ENCODE assay signal across 32 cellular contexts in the genomic region with DNA sequence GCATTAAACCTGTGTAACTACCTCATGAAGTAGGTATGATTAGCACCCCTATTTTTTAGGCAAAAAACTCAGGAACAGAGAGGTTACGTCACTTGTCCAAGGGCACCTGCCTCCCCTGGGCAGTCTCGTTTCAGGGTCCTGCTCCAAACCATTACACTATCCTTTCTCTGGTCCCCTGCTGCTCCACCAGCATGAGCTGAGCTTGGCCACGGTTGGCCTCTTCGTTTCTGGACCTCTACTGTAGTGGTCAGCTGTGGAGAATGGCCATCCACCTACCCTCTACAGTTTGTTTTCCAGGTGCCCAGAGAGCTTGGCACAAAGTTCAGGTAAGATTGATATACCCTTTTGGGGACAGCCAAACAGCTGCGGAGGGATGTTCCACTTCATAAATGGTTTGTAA. TPM values are rescaled to one million over a fixed set of nuclear protein-coding genes. Genes with fewer than 3 reads are reported as not detected.
"Had no signal": no experiment of that assay in that cellular context is flagged by ENCODE, and none has a peak within 500 bp of the region (broad histone marks: within the 10 kb centered on the region; RNA-seq: fewer than 3 reads in every experiment).

No MANE protein-coding gene starts in this region.

- H3K36me3 ChIP-seq: esophagus muscularis mucosa, gastroesophageal sphincter, heart left ventricle, ovary, spleen, tibial artery had no signal

- ATAC-seq: foreskin keratinocyte; gastroesophageal sphincter; heart left ventricle; left lobe of liver; naive thymus-derived CD4-positive, alpha-beta T cell; right cardiac atrium; stimulated activated memory B cell treated with anti-CD40 and anti-IgM and Interleukin-4, amounts not matched to agents 10 μg/mL and 1 μg/mL and 100 μg/mL, for 72 hours; stimulated activated naive CD8-positive, alpha-beta T cell treated with anti-CD3 and anti-CD28 coated beads, Interleukin-15, Interleukin-2, amounts not matched to agents 100 U/mL and 50 U/mL, for 24 hours had no signal

- H3K4me1 ChIP-seq: spleen, testis had no signal

- H3K79me2 ChIP-seq: hepatocyte had no signal

- FAIRE-seq: endothelial cell of umbilical vein, kidney had no signal

- H3K4me2 ChIP-seq: hepatocyte had no signal

- H3K4me3 ChIP-seq: coronary artery, esophagus muscularis mucosa, gastroesophageal sphincter, heart left ventricle, hepatocyte, ovary, psoas muscle, skin epidermis, spleen, testis, tibial artery had no signal

- H3K9me3 ChIP-seq: esophagus muscularis mucosa, gastroesophageal sphincter, heart left ventricle, ovary, psoas muscle, spleen, testis, tibial artery had no signal

- H2AFZ ChIP-seq: hepatocyte had no signal

- H3K27ac ChIP-seq: coronary artery, esophagus muscularis mucosa, foreskin keratinocyte, gastroesophageal sphincter, heart left ventricle, hepatocyte, ovary, psoas muscle, skin epidermis, spleen, testis, tibial artery had no signal

- H3K9me3 Mint-ChIP-seq: naive thymus-derived CD4-positive, alpha-beta T cell; stimulated activated memory B cell treated with anti-CD40 and anti-IgM and Interleukin-4, amounts not matched to agents 10 μg/mL and 1 μg/mL and 100 μg/mL, for 72 hours; type B pancreatic cell had no signal

- DNase-seq: dermis blood vessel endothelial cell; effector memory CD4-positive, alpha-beta T cell; foreskin keratinocyte; heart left ventricle; kidney; mesendoderm; midbrain; naive thymus-derived CD4-positive, alpha-beta T cell; occipital lobe; ovary; psoas muscle; right cardiac atrium; spleen; stimulated activated CD4-positive, alpha-beta T cell treated with anti-CD3 and anti-CD28 coated beads, Interleukin-4, amount 100 ng/mL, for 4 hours; stimulated activated naive CD8-positive, alpha-beta T cell treated with anti-CD3 and anti-CD28 coated beads, Interleukin-15, Interleukin-2, amounts not matched to agents 100 U/mL and 50 U/mL, for 24 hours; substantia nigra; testis; tibial artery had no signal

- H3K27me3 Mint-ChIP-seq: stimulated activated memory B cell treated with anti-CD40 and anti-IgM and Interleukin-4, amounts not matched to agents 10 μg/mL and 1 μg/mL and 100 μg/mL, for 72 hours had no signal

- H3K4me1 Mint-ChIP-seq: naive thymus-derived CD4-positive, alpha-beta T cell had no signal

- H3K4me3 Mint-ChIP-seq: naive thymus-derived CD4-positive, alpha-beta T cell; stimulated activated memory B cell treated with anti-CD40 and anti-IgM and Interleukin-4, amounts not matched to agents 10 μg/mL and 1 μg/mL and 100 μg/mL, for 72 hours; type B pancreatic cell had no signal

- H3K36me3 Mint-ChIP-seq: naive thymus-derived CD4-positive, alpha-beta T cell; stimulated activated memory B cell treated with anti-CD40 and anti-IgM and Interleukin-4, amounts not matched to agents 10 μg/mL and 1 μg/mL and 100 μg/mL, for 72 hours; type B pancreatic cell had no signal

- H3K27me3 ChIP-seq: esophagus muscularis mucosa, foreskin keratinocyte, gastroesophageal sphincter, heart left ventricle, hepatocyte, ovary, spleen, testis, tibial artery had no signal

- H3K27ac Mint-ChIP-seq: naive thymus-derived CD4-positive, alpha-beta T cell; stimulated activated memory B cell treated with anti-CD40 and anti-IgM and Interleukin-4, amounts not matched to agents 10 μg/mL and 1 μg/mL and 100 μg/mL, for 72 hours; type B pancreatic cell had no signal

RNA-seq across cellular contexts. Expression of a gene that starts 16.8 kb away (rescaled TPM):
- total RNA-seq: dermis blood vessel endothelial cell; endothelial cell of umbilical vein; epithelial cell of proximal tubule; fibroblast of lung; foreskin keratinocyte; left lobe of liver; lung microvascular endothelial cell; naive thymus-derived CD4-positive, alpha-beta T cell; occipital lobe; renal cortical epithelial cell had no signal
- polyA plus RNA-seq: endothelial cell of umbilical vein; fibroblast of lung; foreskin keratinocyte; naive thymus-derived CD4-positive, alpha-beta T cell; neural cell had no signal

RNA-seq across cellular contexts. Expression of a gene that starts 49.4 kb away (rescaled TPM):
- polyA plus RNA-seq: naive thymus-derived CD4-positive, alpha-beta T cell had no signal
